Comparison of ENCODE assay signal across 9 cellular contexts in the genomic region with DNA sequence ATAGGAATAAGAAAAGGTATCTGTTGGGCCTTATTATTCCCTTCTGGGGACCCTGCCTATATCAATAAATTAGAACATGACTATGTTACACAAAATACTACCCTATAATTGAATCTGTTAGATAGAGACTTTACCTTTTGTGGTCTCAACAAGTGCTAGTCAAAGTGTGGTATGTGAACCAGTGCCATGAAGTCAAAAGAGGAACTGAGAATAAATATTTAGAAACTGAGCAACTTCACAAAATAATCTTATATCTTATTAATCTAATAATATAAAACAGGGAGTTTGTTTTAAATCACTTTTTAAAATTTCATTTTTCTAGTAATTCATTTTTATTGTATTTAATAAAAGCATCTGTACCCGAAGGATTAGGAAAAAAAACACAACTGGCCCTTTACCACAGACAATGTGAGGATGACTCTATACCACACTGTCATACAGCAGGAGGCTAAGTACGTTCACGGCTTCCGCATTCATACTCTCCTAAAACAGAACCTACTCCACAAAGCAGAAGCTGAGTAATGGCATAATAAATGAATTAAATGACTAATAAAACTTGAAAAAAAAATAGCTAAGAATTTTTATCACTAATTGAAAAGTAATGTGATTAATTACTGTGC. TPM values are rescaled to one million over a fixed set of nuclear protein-coding genes. Genes with fewer than 3 reads are reported as not detected.
DNase-seq lines count a peak whose midpoint lies in the region; ATAC-seq, FAIRE-seq and TF ChIP-seq lines count a peak whose summit lies in the region.
"Had no signal": no experiment of that assay in that cellular context is flagged by ENCODE, and none has a peak within 500 bp of the region (broad histone marks: within the 10 kb centered on the region; RNA-seq: fewer than 3 reads in every experiment).

No MANE protein-coding gene starts in this region.

- DNase-seq in GM19239 (ENCODE audit: insufficient read length, low spot score) (peak; percentile 25), NCI-H774 (lab: John Stamatoyannopoulos, UW) (no peak), heart right ventricle (no peak), H4 (ENCODE audit: low spot score) (no peak), AML-193 (lab: John Stamatoyannopoulos, UW) (no peak)
- DNase-seq: NCI-H524 treated with DMSO at 0.1 percent for 48 hours, posterior cingulate gyrus had no signal

- peaks cover 0 to 26% (median 12%) of the 10 kb centered on the region in 11 donors for H3K9me3 ChIP-seq in heart right ventricle

- FAIRE-seq in GM19239 (lab: Jason Lieb, UNC), result peak; percentile 67

- no peaks in the 10 kb centered on the region for H3K27me3 ChIP-seq in heart right ventricle

- peaks cover 0 to 100% (median 77%) of the 10 kb centered on the region in 9 donors for H3K36me3 ChIP-seq in heart right ventricle

- H3K27ac ChIP-seq in heart right ventricle, result no peak overlapping the region

- H3K4me3 ChIP-seq in heart right ventricle, result no peak overlapping the region

- 95 to 99% methylated on average over 4 of the region's 4 CpGs for WGBS in heart right ventricle, 2 donors

- no peak for TF ChIP-seq CTCF in heart right ventricle (IDR thresholded peaks at IDR 0.05)

- intact Hi-C loops in heart right ventricle (cut with DNase I), result no loop called here

- H3K4me1 ChIP-seq in heart right ventricle, result peaks cover 0 to 4% (median 0%) of the 10 kb centered on the region in 9 donors

- peak; percentile 97 for ATAC-seq in HG02759 (IDR thresholded peaks at IDR 0.05; ENCODE audit: unreplicated experiment)
- peak; percentile 97 for ATAC-seq in HG03558 (IDR thresholded peaks at IDR 0.05; ENCODE audit: extremely low read depth, unreplicated experiment)
- ATAC-seq in heart right ventricle, result no peak

RNA-seq across cellular contexts. Expression of gene SEC23A, which starts 42.1 kb away (rescaled TPM):
- total RNA-seq in heart right ventricle, result 100 to 1,000 TPM in 1 of 10 donors, 10 to 100 TPM in 9; 70.0 to 113 (median 82.9) TPM
- polyA plus RNA-seq in heart right ventricle, result 10 to 100 TPM; 12.1 to 36.6 TPM
- 119 and 146 TPM in 2 replicates for total RNA-seq in H4 (2014; rRNA removed; shearing (Covaris generic))

RNA-seq across cellular contexts. Expression of gene GEMIN2, which starts 53.2 kb away (rescaled TPM):
- total RNA-seq in heart right ventricle, result 1 to 10 TPM; 5.6 to 9.7 (median 7.9) TPM
- 10 to 100 TPM in 1 of 2 donors, 1 to 10 TPM in 1; 6.4 to 13.1 TPM for polyA plus RNA-seq in heart right ventricle
- total RNA-seq in H4 (2014; rRNA removed; shearing (Covaris generic)), result 50.3 and 63.7 TPM in 2 replicates

Comparison
In these comparisons a context has a peak if more than half of its experiments do, and no peak if none do; other contexts are left out.
1. ATAC-seq: peak in HG02759 (single experiment) and HG03558 (single experiment); none in heart right ventricle (0 of 8).